Comparison of ENCODE assay signal across 1 cellular context in the genomic region with DNA sequence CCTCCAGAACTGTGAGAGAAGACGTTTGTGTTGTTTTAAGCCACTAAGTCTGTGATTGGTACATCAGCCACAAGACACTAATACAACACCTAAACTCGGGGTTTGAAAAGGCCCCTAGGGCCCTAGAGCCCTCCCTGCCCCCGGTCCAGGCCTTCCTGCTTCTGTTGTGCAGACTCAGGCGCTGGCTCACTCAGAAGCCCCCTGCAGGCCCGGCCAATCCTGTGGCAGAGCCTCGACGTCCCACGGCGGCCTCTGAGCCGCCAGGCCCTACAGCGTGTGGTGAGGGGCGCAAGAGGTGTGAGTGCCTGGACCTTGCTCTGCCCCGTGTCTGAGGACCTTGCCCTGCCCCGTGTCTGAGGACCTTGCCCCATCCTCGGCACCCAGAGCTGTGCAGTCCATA.
TF ChIP-seq lines count a peak whose summit lies in the region.

No MANE protein-coding gene starts in this region.

TF ChIP-seq in HepG2, 621 proteins besides CTCF, POLR2A, EP300 and RAD21:
- TF ChIP-seq, protein P1, sequence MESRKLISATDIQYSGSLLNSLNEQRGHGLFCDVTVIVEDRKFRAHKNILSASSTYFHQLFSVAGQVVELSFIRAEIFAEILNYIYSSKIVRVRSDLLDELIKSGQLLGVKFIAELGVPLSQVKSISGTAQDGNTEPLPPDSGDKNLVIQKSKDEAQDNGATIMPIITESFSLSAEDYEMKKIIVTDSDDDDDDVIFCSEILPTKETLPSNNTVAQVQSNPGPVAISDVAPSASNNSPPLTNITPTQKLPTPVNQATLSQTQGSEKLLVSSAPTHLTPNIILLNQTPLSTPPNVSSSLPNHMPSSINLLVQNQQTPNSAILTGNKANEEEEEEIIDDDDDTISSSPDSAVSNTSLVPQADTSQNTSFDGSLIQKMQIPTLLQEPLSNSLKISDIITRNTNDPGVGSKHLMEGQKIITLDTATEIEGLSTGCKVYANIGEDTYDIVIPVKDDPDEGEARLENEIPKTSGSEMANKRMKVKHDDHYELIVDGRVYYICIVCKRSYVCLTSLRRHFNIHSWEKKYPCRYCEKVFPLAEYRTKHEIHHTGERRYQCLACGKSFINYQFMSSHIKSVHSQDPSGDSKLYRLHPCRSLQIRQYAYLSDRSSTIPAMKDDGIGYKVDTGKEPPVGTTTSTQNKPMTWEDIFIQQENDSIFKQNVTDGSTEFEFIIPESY (CRISPR knock-in tag; IDR thresholded peaks at IDR 0.05): peak; percentile 56
- TF ChIP-seq HNF4A (CRISPR knock-in tag; IDR thresholded peaks at IDR 0.05): peak; percentile 10; the same call in 1 of the 2 replicates
